In genomic region chr3:128490650-128491070, GRCh38 we compare ENCODE assay signal across 11 cellular contexts. TPM values are rescaled to one million over a fixed set of nuclear protein-coding genes. Genes with fewer than 3 reads are reported as not detected.
DNase-seq lines count a peak whose midpoint lies in the region; ATAC-seq, FAIRE-seq and TF ChIP-seq lines count a peak whose summit lies in the region.
"Had no signal": no experiment of that assay in that cellular context is flagged by ENCODE, and none has a peak within 500 bp of the region (broad histone marks: within the 10 kb centered on the region; RNA-seq: fewer than 3 reads in every experiment).

No MANE protein-coding gene starts in this region.

- no peaks in the 10 kb centered on the region for H3K9me2 ChIP-seq in HCT116 (ENCODE audit: insufficient read depth)

- RAD21 ChIA-PET in HCT116 (lab: Charles Lee; ENCODE audit: low non-redundant PET in 1 of 2, low total read pairs in 2 of 2, uncharacterized antibody in 2 of 2, unreplicated experiment in 2 of 2), result no interaction called here

- WGBS in small intestine, 3 donors, result 9 to 18% (median 14%) methylated on average over 16 of the region's 16 CpGs

- peaks cover 7 to 27% of the 10 kb centered on the region in 2 experiments for H3K4me1 ChIP-seq in HCT116 (ENCODE audit: control insufficient read depth in 1 of 2, insufficient read depth in 2 of 2, low read length in 2 of 2)
- H3K4me1 ChIP-seq in small intestine (ENCODE audit: control insufficient read depth in 2 of 2, insufficient read depth in 1 of 2, low read depth in 1 of 2, low read length in 1 of 2), result peaks cover 0 to 12% of the 10 kb centered on the region in 2 donors

- TF ChIP-seq CTCF in AG10803 (conservative IDR thresholded peaks at IDR 0.05; ENCODE audit: low read length) (no peak), HCT116 (IDR thresholded peaks at IDR 0.05 in 2 of 3, conservative IDR thresholded peaks at IDR 0.05 in 1 of 3; ENCODE audit: borderline replicate concordance in 1 of 3, insufficient read depth in 1 of 3, low read depth in 2 of 3, low read length in 2 of 3) (no peak), endothelial cell (IDR thresholded peaks at IDR 0.05; ENCODE audit: unreplicated experiment) (no peak), neural crest cell (conservative IDR thresholded peaks at IDR 0.05) (no peak), omental fat pad (IDR thresholded peaks at IDR 0.05) (no peak)

- H3K9me3 Mint-ChIP-seq in endothelial cell (ENCODE audit: unreplicated experiment) (no peaks in the 10 kb centered on the region), neural crest cell (no peaks in the 10 kb centered on the region)
- no peaks in the 10 kb centered on the region for H3K9me3 Mint-ChIP-seq in T-helper 2 cell treated with Interferon-gamma antibody and Interleukin-4, amounts not matched to agents 5 μg/mL and 100 μg/mL, for 36 hours

- H3K4me3 Mint-ChIP-seq in endothelial cell (ENCODE audit: unreplicated experiment), result peak overlapping the region; percentile 87
- H3K4me3 Mint-ChIP-seq in neural crest cell, result peak overlapping the region; percentile 61
- no peak overlapping the region for H3K4me3 Mint-ChIP-seq in T-helper 2 cell treated with Interferon-gamma antibody and Interleukin-4, amounts not matched to agents 5 μg/mL and 100 μg/mL, for 36 hours

- no peaks in the 10 kb centered on the region for H3K27me3 ChIP-seq in HCT116 (ENCODE audit: insufficient read depth, low read length)
- peaks cover 39 to 73% of the 10 kb centered on the region in 2 donors for H3K27me3 ChIP-seq in small intestine (ENCODE audit: control insufficient read depth in 2 of 2, insufficient read depth in 2 of 2, low read length in 2 of 2)

- H3K27me3 Mint-ChIP-seq in endothelial cell (ENCODE audit: unreplicated experiment), result peaks cover 22% of the 10 kb centered on the region
- peaks cover 96% of the 10 kb centered on the region for H3K27me3 Mint-ChIP-seq in neural crest cell (ENCODE audit: low read depth)
- H3K27me3 Mint-ChIP-seq in T-helper 2 cell treated with Interferon-gamma antibody and Interleukin-4, amounts not matched to agents 5 μg/mL and 100 μg/mL, for 36 hours (ENCODE audit: low read depth), result peaks cover 71% of the 10 kb centered on the region

- H2AFZ ChIP-seq in HCT116 (ENCODE audit: low read depth, low read length, poor library complexity, severe bottlenecking), result no peak overlapping the region

- FAIRE-seq in small intestine (lab: Jason Lieb, UNC), result no peak

- TF ChIP-seq POLR2A in HCT116 (IDR thresholded peaks at IDR 0.05; ENCODE audit: borderline replicate concordance, extremely low read depth, insufficient read depth, insufficient read length), result no peak

- H3K27ac ChIP-seq in HCT116 (ENCODE audit: low read depth, low read length) (peak overlapping the region; percentile 82), small intestine (ENCODE audit: low read depth in 1 of 2, low read length in 1 of 2) (peak overlapping the region in 1 of 2 donors; percentile 17)

- no peak for TF ChIP-seq RAD21 in HCT116 (IDR thresholded peaks at IDR 0.05; ENCODE audit: low read depth)

- H4K20me1 ChIP-seq in HCT116 (ENCODE audit: insufficient read depth), result no peaks in the 10 kb centered on the region

- peaks cover 47% of the 10 kb centered on the region; the same call in 1 of the 2 replicates for H3K79me2 ChIP-seq in HCT116 (ENCODE audit: insufficient read depth, low read length)

- POLR2A ChIA-PET in HCT116 (lab: Charles Lee), result no interaction called here

- H3K4me1 Mint-ChIP-seq in endothelial cell (ENCODE audit: unreplicated experiment) (peaks cover 27% of the 10 kb centered on the region), neural crest cell (peaks cover 16% of the 10 kb centered on the region)
- H3K4me1 Mint-ChIP-seq in T-helper 2 cell treated with Interferon-gamma antibody and Interleukin-4, amounts not matched to agents 5 μg/mL and 100 μg/mL, for 36 hours (ENCODE audit: low read depth), result peaks cover 8% of the 10 kb centered on the region

- H3K9me3 ChIP-seq in HCT116 (ENCODE audit: control insufficient read depth in 1 of 2, insufficient read depth in 1 of 2, low read depth in 1 of 2, low read length in 2 of 2), result no peaks in the 10 kb centered on the region
- H3K9me3 ChIP-seq in small intestine (ENCODE audit: control insufficient read depth, low read depth), result no peaks in the 10 kb centered on the region
- H3K9me3 ChIP-seq: mucosa of descending colon, tibial nerve had no signal

- peaks cover 15% of the 10 kb centered on the region for H3K36me3 Mint-ChIP-seq in endothelial cell (ENCODE audit: low read depth, unreplicated experiment)
- H3K36me3 Mint-ChIP-seq in neural crest cell (ENCODE audit: low read depth), result peaks cover 3% of the 10 kb centered on the region
- no peaks in the 10 kb centered on the region for H3K36me3 Mint-ChIP-seq in T-helper 2 cell treated with Interferon-gamma antibody and Interleukin-4, amounts not matched to agents 5 μg/mL and 100 μg/mL, for 36 hours (ENCODE audit: low read depth)

- peak overlapping the region; percentile 100 for H3K4me2 ChIP-seq in HCT116 (ENCODE audit: low read length)

- H3K27ac Mint-ChIP-seq in endothelial cell (ENCODE audit: unreplicated experiment) (no peak overlapping the region), neural crest cell (ENCODE audit: unreplicated experiment) (no peak overlapping the region)
- no peak overlapping the region for H3K27ac Mint-ChIP-seq in T-helper 2 cell treated with Interferon-gamma antibody and Interleukin-4, amounts not matched to agents 5 μg/mL and 100 μg/mL, for 36 hours

- H3K36me3 ChIP-seq in HCT116 (ENCODE audit: control insufficient read depth in 1 of 2, insufficient read depth in 2 of 2, low read length in 2 of 2) (peaks cover 0 to 3% of the 10 kb centered on the region in 2 experiments; a peak in 3 of 4 replicates), small intestine (ENCODE audit: control insufficient read depth in 2 of 2, insufficient read depth in 2 of 2, low read length in 2 of 2) (no peaks in the 10 kb centered on the region)
- H3K36me3 ChIP-seq: tibial nerve had no signal

- DNase-seq in AG10803 (ENCODE audit: low read depth) (no peak), HCT116 (ENCODE audit: low read depth, low spot score) (no peak), endothelial cell (ENCODE audit: low spot score) (no peak), neural crest cell (ENCODE audit: low read depth, low spot score) (no peak), small intestine (no peak), AG08395 (ENCODE audit: low spot score) (no peak), omental fat pad (ENCODE audit: low spot score) (no peak)
- DNase-seq in T-helper 2 cell treated with Interferon-gamma antibody and Interleukin-4, amounts not matched to agents 5 μg/mL and 100 μg/mL, for 36 hours (ENCODE audit: low spot score), result no peak
- DNase-seq: mucosa of descending colon had no signal

- no TSS peak for BruUV-seq in HCT116 (replicated peaks; lab: Mats Ljungman, UMichigan)

- CTCF ChIA-PET in HCT116 (lab: Charles Lee), result no interaction called here

- intact Hi-C loops in HCT116 (cut with micrococcal nuclease), result no loop called here

- no peak overlapping the region for H3K9ac ChIP-seq in HCT116 (ENCODE audit: low read length)

- ATAC-seq in HCT116 (no peak), omental fat pad (ENCODE audit: low FRiP score) (no peak)
- ATAC-seq: mucosa of descending colon had no signal

- H3K4me3 ChIP-seq in AG10803 (ENCODE audit: low read length), result peak overlapping the region; percentile 68
- H3K4me3 ChIP-seq in HCT116 (replicated peaks in 1 of 2; ENCODE audit: low read depth in 1 of 2, low read length in 2 of 2), result peak overlapping the region; percentile 75 to 76
- H3K4me3 ChIP-seq in small intestine (ENCODE audit: low read depth in 1 of 2, low read length in 2 of 2), result no peak overlapping the region
- H3K4me3 ChIP-seq: mucosa of descending colon had no signal

TF ChIP-seq in HCT116, 20 proteins besides CTCF, POLR2A, EP300 and RAD21 (continues in another document):
- TF ChIP-seq MAX (IDR thresholded peaks at IDR 0.05), result no peak
- TF ChIP-seq TCF7L2 (IDR thresholded peaks at IDR 0.05; ENCODE audit: borderline replicate concordance, extremely low read depth, insufficient read depth, insufficient read length), result no peak
- TF ChIP-seq YY1 (IDR thresholded peaks at IDR 0.05; ENCODE audit: extremely low read depth, insufficient replicate concordance, low read depth, low read length), result no peak
- TF ChIP-seq CBX3 (IDR thresholded peaks at IDR 0.05; ENCODE audit: low read depth), result no peak

RNA-seq across cellular contexts. Expression of gene GATA2, which starts 2.3 kb away (rescaled TPM):
- total RNA-seq in HCT116 (2021; ENCODE audit: unreplicated experiment) (18.6 TPM), endothelial cell (ENCODE audit: unreplicated experiment) (37.9 TPM), neural crest cell (0.30 and 0.52 TPM in 2 replicates), omental fat pad (10 to 100 TPM in 2 of 4 donors, 1 to 10 TPM in 2; 4.2 to 32.5 (median 9.0) TPM)
- polyA plus RNA-seq in HCT116 (2012), result 8.3 and 10.7 TPM in 2 replicates
- 10 to 100 TPM in 1 of 3 donors, 1 to 10 TPM in 1, under 1 TPM in 1; 0.67 to 15.2 (median 1.1) TPM for polyA plus RNA-seq in small intestine

RNA-seq across cellular contexts. Expression of gene DNAJB8, which starts 24.0 kb away (rescaled TPM):
- total RNA-seq in HCT116 (2021; ENCODE audit: unreplicated experiment) (not detected), endothelial cell (ENCODE audit: unreplicated experiment) (not detected), neural crest cell (not detected in 2 replicates), omental fat pad (not detected)
- not detected in 2 replicates for polyA plus RNA-seq in HCT116 (2012)
- polyA plus RNA-seq in small intestine, result not detected
- total RNA-seq: mucosa of descending colon, NCI-H460, tibial nerve had no signal

Comparison
In these comparisons a context has a peak if more than half of its experiments do, and no peak if none do; other contexts are left out.
1. H3K4me3 ChIP-seq: peak in AG10803 (single experiment) and HCT116 (2 of 2); none in small intestine (0 of 2).